Comparison of ENCODE assay signal across 8 cellular contexts in genomic region chr6:21587925-21588811, GRCh38. TPM values are rescaled to one million over a fixed set of nuclear protein-coding genes. Genes with fewer than 3 reads are reported as not detected.
DNase-seq lines count a peak whose midpoint lies in the region; ATAC-seq and TF ChIP-seq lines count a peak whose summit lies in the region.

No MANE protein-coding gene starts in this region.

- no peaks in the 10 kb centered on the region for H3K9me2 ChIP-seq in hepatocyte (replicated peaks; ENCODE audit: insufficient read depth)

- TF ChIP-seq CTCF in GM10266 (IDR thresholded peaks at IDR 0.05; ENCODE audit: control insufficient read depth, insufficient read depth, low read depth, missing control alignments) (no peak), RWPE1 (conservative IDR thresholded peaks at IDR 0.05; ENCODE audit: low read depth) (no peak), astrocyte of the cerebellum (IDR thresholded peaks at IDR 0.05; ENCODE audit: low read depth, low read length, missing control alignments) (no peak), hepatocyte (IDR thresholded peaks at IDR 0.05; ENCODE audit: poor library complexity) (no peak)

- peak overlapping the region; percentile 92 for H3K4me3 ChIP-seq in Jurkat, Clone E6-1 (ENCODE audit: low read length)
- peak overlapping the region; percentile 74 for H3K4me3 ChIP-seq in astrocyte of the cerebellum (ENCODE audit: low read depth, low read length)
- peak overlapping the region; percentile 86 for H3K4me3 ChIP-seq in hepatocyte
- H3K4me3 ChIP-seq in rectal smooth muscle tissue (ENCODE audit: low read length), result peak overlapping the region; percentile 93

- H3K4me1 ChIP-seq in hepatocyte (ENCODE audit: insufficient read depth) (peaks cover 4% of the 10 kb centered on the region), rectal smooth muscle tissue (ENCODE audit: control insufficient read depth, insufficient read depth, low read length) (peaks cover 3% of the 10 kb centered on the region)

- H3K27ac ChIP-seq in RWPE1 (peak overlapping the region; percentile 91), hepatocyte (peak overlapping the region; percentile 98), rectal smooth muscle tissue (ENCODE audit: low read depth, low read length) (peak overlapping the region; percentile 69)

- peak; percentile 31 for ATAC-seq in GM21737 (IDR thresholded peaks at IDR 0.05; ENCODE audit: unreplicated experiment)

- peak overlapping the region; percentile 88 for H2AFZ ChIP-seq in hepatocyte

- CTCF ChIA-PET in RWPE1 (lab: Yijun Ruan, JAX), result interaction anchor here (0.5 to 2.3 kb wide), 24 partner anchors 20 to 1982 kb away, joined by 3 to 19 read pairs (median 4); no protein-coding TSS in a partner anchor

- H3K9ac ChIP-seq in rectal smooth muscle tissue (ENCODE audit: low read length), result peak overlapping the region; percentile 56

- 1% methylated on average over 57 of the region's 64 CpGs for WGBS in hepatocyte (ENCODE audit: low lambda C conversion rate, missing lambda C conversion rate)

- H3K27me3 ChIP-seq in hepatocyte (no peaks in the 10 kb centered on the region), rectal smooth muscle tissue (ENCODE audit: control insufficient read depth, insufficient read depth, low read length) (no peaks in the 10 kb centered on the region)

- H4K20me1 ChIP-seq in hepatocyte (ENCODE audit: insufficient read depth, poor library complexity, severe bottlenecking), result no peaks in the 10 kb centered on the region

- no peaks in the 10 kb centered on the region for H3K79me2 ChIP-seq in hepatocyte

- DNase-seq in GM10266 (ENCODE audit: extremely low spot score), result peak; percentile 36
- DNase-seq in Jurkat, Clone E6-1 (ENCODE audit: low read depth, low spot score), result no peak
- DNase-seq in RWPE1 (ENCODE audit: low spot score), result peak; percentile 14
- DNase-seq in astrocyte of the cerebellum (ENCODE audit: low read depth), result no peak
- DNase-seq in hepatocyte (ENCODE audit: low spot score), result peak; percentile 79
- no peak for DNase-seq in NK-92 (lab: John Stamatoyannopoulos, UW; ENCODE audit: unreplicated experiment)

- no peaks in the 10 kb centered on the region for H3K9me3 ChIP-seq in hepatocyte (ENCODE audit: low read depth)

- H3K36me3 ChIP-seq in hepatocyte (replicated peaks; ENCODE audit: insufficient read depth, low read depth), result no peaks in the 10 kb centered on the region
- no peaks in the 10 kb centered on the region for H3K36me3 ChIP-seq in rectal smooth muscle tissue (ENCODE audit: control insufficient read depth, insufficient read depth, low read length)

- POLR2A ChIA-PET in RWPE1 (lab: Yijun Ruan, JAX; ENCODE audit: low non-redundant PET), result interaction anchor here (0.6 kb wide), 1 partner anchor 1024 kb away, joined by 3 read pairs; no protein-coding TSS in a partner anchor

- in situ Hi-C loops in astrocyte of the cerebellum (cut with HindIII; ENCODE audit: low sequenced_read_pairs), result no loop called here

- peak overlapping the region; percentile 95 for H3K4me2 ChIP-seq in hepatocyte

RNA-seq across cellular contexts. Expression of gene SOX4, which starts 5.4 kb away (rescaled TPM):
- 59.2 TPM for polyA plus RNA-seq in Jurkat, Clone E6-1 (2012; ENCODE audit: insufficient read depth, insufficient read length)
- total RNA-seq in hepatocyte, result 76.4 and 92.5 TPM in 2 replicates
- 62.2 and 72.7 TPM in 2 replicates for polyA plus RNA-seq in hepatocyte

Comparison
In these comparisons a context has a peak if more than half of its experiments do, and no peak if none do; other contexts are left out.
1. DNase-seq: peak in GM10266 (single experiment), RWPE1 (single experiment) and hepatocyte (single experiment); none in Jurkat, Clone E6-1 (single experiment), astrocyte of the cerebellum (single experiment) and NK-92 (single experiment).
2. Peak in every context shown above with its lines, with median percentiles within 50 percentile points of each other: H3K4me3 ChIP-seq and H3K27ac ChIP-seq.